ENCODE assay signal across 8 cellular contexts in genomic region chr22:38177044-38177443, GRCh38. TPM values are rescaled to one million over a fixed set of nuclear protein-coding genes. Genes with fewer than 3 reads are reported as not detected.
A peak's percentile ranks its signal among the peaks of the same experiment; 100 is the strongest.
DNase-seq lines count a peak whose midpoint lies in the region; ATAC-seq and TF ChIP-seq lines count a peak whose summit lies in the region.

No MANE protein-coding gene starts in this region.

- no peak overlapping the region for H3K4me3 Mint-ChIP-seq in activated CD8-positive, alpha-beta memory T cell treated with anti-CD3 and anti-CD28 coated beads, Interleukin-2, amount 10 ng/mL, durations not matched to agents 7 days and 5 days
- H3K4me3 Mint-ChIP-seq in activated CD4-positive, alpha-beta memory T cell treated with anti-CD3 and anti-CD28 coated beads, Interleukin-2, amount 10 ng/mL, durations not matched to agents 7 days and 5 days, result no peak overlapping the region

- H3K9me3 Mint-ChIP-seq in activated CD8-positive, alpha-beta memory T cell treated with anti-CD3 and anti-CD28 coated beads, Interleukin-2, amount 10 ng/mL, durations not matched to agents 7 days and 5 days (ENCODE audit: low read depth), result no peaks in the 10 kb centered on the region
- no peaks in the 10 kb centered on the region for H3K9me3 Mint-ChIP-seq in activated CD4-positive, alpha-beta memory T cell treated with anti-CD3 and anti-CD28 coated beads, Interleukin-2, amount 10 ng/mL, durations not matched to agents 7 days and 5 days

- intact Hi-C loops in lower lobe of right lung (cut with DNase I), result no loop called here

- POLR2A ChIA-PET in activated CD4-positive, alpha-beta memory T cell treated with anti-CD3 and anti-CD28 coated beads, Interleukin-2, amount 10 ng/mL, durations not matched to agents 7 days and 5 days (lab: Charles Lee), result interaction anchor here (1.5 to 4.1 kb wide), 3 partner anchors 18 to 39 kb away, joined by 3 to 46 read pairs (median 5); partner anchors contain the start of gene MAFF

- ATAC-seq in activated CD8-positive, alpha-beta memory T cell treated with anti-CD3 and anti-CD28 coated beads, Interleukin-2, amount 10 ng/mL, durations not matched to agents 7 days and 5 days, result no peak
- ATAC-seq in lower lobe of right lung, result no peak
- ATAC-seq in GM21576 (IDR thresholded peaks at IDR 0.05; ENCODE audit: unreplicated experiment), result no peak

- DNase-seq in activated CD8-positive, alpha-beta memory T cell treated with anti-CD3 and anti-CD28 coated beads, Interleukin-2, amount 10 ng/mL, durations not matched to agents 7 days and 5 days, result no peak
- DNase-seq in activated CD8-positive, alpha-beta memory T cell treated with anti-CD3 and anti-CD28 coated beads, Interleukin-2, amount 50 U/mL, for 48 hours, result no peak
- DNase-seq in activated CD4-positive, alpha-beta memory T cell treated with anti-CD3 and anti-CD28 coated beads, Interleukin-2, amount 10 ng/mL, durations not matched to agents 7 days and 5 days, result no peak
- DNase-seq in lower lobe of right lung (peak; percentile 14), suprapubic skin (ENCODE audit: low spot score in 2 of 2) (no peak), OCI-M1 (lab: John Stamatoyannopoulos, UW) (no peak)
- DNase-seq in central memory CD4-positive, alpha-beta T cell, result no peak

- TF ChIP-seq POLR2A in suprapubic skin (IDR thresholded peaks at IDR 0.05), result no peak

- WGBS in suprapubic skin, result 93% methylated on average over 4 of the region's 4 CpGs

- H3K4me3 ChIP-seq in lower lobe of right lung (no peak overlapping the region), suprapubic skin (no peak overlapping the region)

- H3K4me1 Mint-ChIP-seq in activated CD8-positive, alpha-beta memory T cell treated with anti-CD3 and anti-CD28 coated beads, Interleukin-2, amount 10 ng/mL, durations not matched to agents 7 days and 5 days, result peaks cover 72% of the 10 kb centered on the region
- H3K4me1 Mint-ChIP-seq in activated CD4-positive, alpha-beta memory T cell treated with anti-CD3 and anti-CD28 coated beads, Interleukin-2, amount 10 ng/mL, durations not matched to agents 7 days and 5 days, result peaks cover 87% of the 10 kb centered on the region

- peak overlapping the region; percentile 57 for H3K27ac Mint-ChIP-seq in activated CD8-positive, alpha-beta memory T cell treated with anti-CD3 and anti-CD28 coated beads, Interleukin-2, amount 10 ng/mL, durations not matched to agents 7 days and 5 days
- peak overlapping the region; percentile 68 for H3K27ac Mint-ChIP-seq in activated CD4-positive, alpha-beta memory T cell treated with anti-CD3 and anti-CD28 coated beads, Interleukin-2, amount 10 ng/mL, durations not matched to agents 7 days and 5 days

- CTCF ChIA-PET in activated CD8-positive, alpha-beta memory T cell treated with anti-CD3 and anti-CD28 coated beads, Interleukin-2, amount 10 ng/mL, durations not matched to agents 7 days and 5 days (lab: Charles Lee), result interaction anchor here (1.5 to 1.6 kb wide), 2 partner anchors 34 to 63 kb away, joined by 3 to 6 read pairs; no protein-coding TSS in a partner anchor
- CTCF ChIA-PET in activated CD4-positive, alpha-beta memory T cell treated with anti-CD3 and anti-CD28 coated beads, Interleukin-2, amount 10 ng/mL, durations not matched to agents 7 days and 5 days (lab: Charles Lee), result no interaction called here

- H3K27me3 ChIP-seq in lower lobe of right lung (ENCODE audit: low read depth) (no peaks in the 10 kb centered on the region), suprapubic skin (no peaks in the 10 kb centered on the region)

- TF ChIP-seq EP300 in suprapubic skin (IDR thresholded peaks at IDR 0.05), result no peak

- H3K9me3 ChIP-seq in lower lobe of right lung, result no peaks in the 10 kb centered on the region
- no peaks in the 10 kb centered on the region for H3K9me3 ChIP-seq in suprapubic skin

- no peaks in the 10 kb centered on the region for H3K27me3 Mint-ChIP-seq in activated CD8-positive, alpha-beta memory T cell treated with anti-CD3 and anti-CD28 coated beads, Interleukin-2, amount 10 ng/mL, durations not matched to agents 7 days and 5 days
- no peaks in the 10 kb centered on the region for H3K27me3 Mint-ChIP-seq in activated CD4-positive, alpha-beta memory T cell treated with anti-CD3 and anti-CD28 coated beads, Interleukin-2, amount 10 ng/mL, durations not matched to agents 7 days and 5 days

- H3K27ac ChIP-seq in lower lobe of right lung (peak overlapping the region; percentile 79), suprapubic skin (peak overlapping the region; percentile 82)

- H3K4me1 ChIP-seq in lower lobe of right lung (peaks cover 78% of the 10 kb centered on the region), suprapubic skin (peaks cover 79% of the 10 kb centered on the region)

- H3K36me3 Mint-ChIP-seq in activated CD8-positive, alpha-beta memory T cell treated with anti-CD3 and anti-CD28 coated beads, Interleukin-2, amount 10 ng/mL, durations not matched to agents 7 days and 5 days, result peaks cover 2% of the 10 kb centered on the region
- H3K36me3 Mint-ChIP-seq in activated CD4-positive, alpha-beta memory T cell treated with anti-CD3 and anti-CD28 coated beads, Interleukin-2, amount 10 ng/mL, durations not matched to agents 7 days and 5 days (ENCODE audit: low read depth), result peaks cover 18% of the 10 kb centered on the region

- H3K36me3 ChIP-seq in lower lobe of right lung (no peaks in the 10 kb centered on the region), suprapubic skin (no peaks in the 10 kb centered on the region)

- TF ChIP-seq CTCF in lower lobe of right lung (IDR thresholded peaks at IDR 0.05) (no peak), suprapubic skin (IDR thresholded peaks at IDR 0.05) (no peak)

RNA-seq across cellular contexts. Expression of gene PLA2G6, which starts 4.6 kb away (rescaled TPM):
- total RNA-seq in activated CD8-positive, alpha-beta memory T cell treated with anti-CD3 and anti-CD28 coated beads, Interleukin-2, amount 10 ng/mL, durations not matched to agents 7 days and 5 days, result 10 to 100 TPM; 41.1 to 71.4 TPM
- 10 to 100 TPM; 80.7 to 85.7 TPM for total RNA-seq in activated CD4-positive, alpha-beta memory T cell treated with anti-CD3 and anti-CD28 coated beads, Interleukin-2, amount 10 ng/mL, durations not matched to agents 7 days and 5 days
- 60.8 TPM for total RNA-seq in lower lobe of right lung
- 100 to 1,000 TPM in 1 of 4 donors, 10 to 100 TPM in 3; 49.7 to 178 (median 92.9) TPM for total RNA-seq in suprapubic skin

RNA-seq across cellular contexts. Expression of gene MAFF, which starts 24.8 kb away (rescaled TPM):
- 1 to 10 TPM; 6.6 to 7.8 TPM for total RNA-seq in activated CD8-positive, alpha-beta memory T cell treated with anti-CD3 and anti-CD28 coated beads, Interleukin-2, amount 10 ng/mL, durations not matched to agents 7 days and 5 days
- 10 to 100 TPM; 15.3 to 16.4 TPM for total RNA-seq in activated CD4-positive, alpha-beta memory T cell treated with anti-CD3 and anti-CD28 coated beads, Interleukin-2, amount 10 ng/mL, durations not matched to agents 7 days and 5 days
- total RNA-seq in lower lobe of right lung (41.3 TPM), suprapubic skin (10 to 100 TPM; 27.3 to 70.1 (median 52.8) TPM)
